ENCODE assay signal across 8 cellular contexts in the genomic region with DNA sequence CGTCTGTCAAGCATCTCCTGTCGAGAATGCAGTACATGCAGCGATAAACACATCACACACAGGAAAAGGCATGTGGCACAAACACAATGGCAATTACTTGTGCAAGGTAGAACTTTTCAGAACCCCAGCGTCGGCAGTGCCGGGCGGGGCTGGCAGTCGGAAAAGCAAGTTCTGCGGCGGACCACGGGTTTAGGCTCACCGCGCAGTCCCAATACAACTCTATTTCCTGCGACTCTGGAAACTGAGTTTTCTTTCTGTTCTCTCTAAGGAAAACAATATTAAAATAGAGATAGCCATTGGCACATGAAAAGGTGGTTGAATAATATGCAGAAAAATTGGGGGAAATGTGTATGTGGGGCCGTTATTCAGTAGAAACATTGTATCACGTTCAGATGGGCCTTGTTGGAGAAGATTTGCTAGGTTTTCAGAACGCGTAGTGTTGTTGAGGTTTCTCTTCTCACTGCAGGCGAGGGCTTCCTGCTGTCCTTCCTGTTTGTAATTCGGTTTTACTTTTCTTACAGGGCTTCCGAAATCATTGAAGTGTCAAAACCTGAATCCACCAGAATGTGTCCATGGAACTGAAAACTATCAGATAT.
A peak's percentile ranks its signal among the peaks of the same experiment; 100 is the strongest.
DNase-seq lines count a peak whose midpoint lies in the region; ATAC-seq, FAIRE-seq and TF ChIP-seq lines count a peak whose summit lies in the region.

No MANE protein-coding gene starts in this region.

- intact Hi-C loops in HepG2 (cut with micrococcal nuclease; ENCODE audit: unreplicated experiment) = loop anchor here (10.0 kb wide), 1 partner anchor 729 kb away; no protein-coding TSS in a partner anchor

- no peak for FAIRE-seq in HepG2 (lab: Jason Lieb, UNC)

- 66% methylated on average over 21 of the region's 21 CpGs for WGBS in HepG2 (ENCODE audit: low lambda C conversion rate)

- H3K4me2 ChIP-seq in BLaER1 (peak overlapping the region; percentile 65), HepG2 (ENCODE audit: low read depth, low read length) (no peak overlapping the region)

- H3K27me3 ChIP-seq in BLaER1 (no peaks in the 10 kb centered on the region), HepG2 (ENCODE audit: control insufficient read depth in 1 of 2, insufficient read depth in 2 of 2, low read length in 2 of 2) (peaks cover 6 to 77% of the 10 kb centered on the region in 2 experiments; a peak in 4 of 5 replicates)

- no peaks in the 10 kb centered on the region for H3K36me3 ChIP-seq in BLaER1
- no peaks in the 10 kb centered on the region for H3K36me3 ChIP-seq in HepG2 (replicated peaks in 1 of 2; ENCODE audit: control insufficient read depth in 1 of 2, insufficient read depth in 2 of 2, low read length in 2 of 2)

- peaks cover 7% of the 10 kb centered on the region for H3K4me1 Mint-ChIP-seq in activated CD8-positive, alpha-beta T cell treated with anti-CD3 and anti-CD28 coated beads, Interleukin-2, amount 10 ng/mL, durations not matched to agents 7 days and 5 days (ENCODE audit: low read depth)

- no peaks in the 10 kb centered on the region for H3K36me3 Mint-ChIP-seq in activated CD8-positive, alpha-beta T cell treated with anti-CD3 and anti-CD28 coated beads, Interleukin-2, amount 10 ng/mL, durations not matched to agents 7 days and 5 days (ENCODE audit: low read depth)

- H3K9me3 ChIP-seq in BLaER1 (no peaks in the 10 kb centered on the region), HepG2 (ENCODE audit: low read length) (no peaks in the 10 kb centered on the region)

- H4K20me1 ChIP-seq in BLaER1 (no peaks in the 10 kb centered on the region), HepG2 (ENCODE audit: insufficient read depth, low read length) (no peaks in the 10 kb centered on the region; the same call in 1 of the 2 replicates)

- BruUV-seq in HepG2 (replicated peaks; lab: Mats Ljungman, UMichigan) = no TSS peak

- no peak for TF ChIP-seq POLR2A in HepG2 (IDR thresholded peaks at IDR 0.05; ENCODE audit: insufficient read depth in 1 of 2, low read depth in 2 of 2, low read length in 2 of 2)

- POLR2A ChIA-PET in activated CD8-positive, alpha-beta T cell treated with anti-CD3 and anti-CD28 coated beads, Interleukin-2, amount 10 ng/mL, durations not matched to agents 7 days and 5 days (lab: Charles Lee) = no interaction called here
- POLR2A ChIA-PET in HepG2 (lab: Yijun Ruan, JAX) = no interaction called here

- H3K27me3 Mint-ChIP-seq in activated CD8-positive, alpha-beta T cell treated with anti-CD3 and anti-CD28 coated beads, Interleukin-2, amount 10 ng/mL, durations not matched to agents 7 days and 5 days (ENCODE audit: low read depth) = no peaks in the 10 kb centered on the region

- TF ChIP-seq CTCF in HepG2 (CRISPR knock-in tag; IDR thresholded peaks at IDR 0.05) = no peak

- no peak for DNase-seq in activated CD8-positive, alpha-beta T cell treated with anti-CD3 and anti-CD28 coated beads, Interleukin-2, amount 10 ng/mL, durations not matched to agents 7 days and 5 days
- DNase-seq in HepG2 (ENCODE audit: low spot score) = no peak
- DNase-seq in stimulated activated CD4-positive, alpha-beta T cell treated with anti-CD3 and anti-CD28 coated beads, Interleukin-4, amount 100 ng/mL, for 1 hour = no peak
- DNase-seq in DMS79 (lab: John Stamatoyannopoulos, UW) = no peak
- no peak for DNase-seq in stimulated activated CD4-positive, alpha-beta T cell treated with anti-CD3 and anti-CD28 coated beads, Interleukin-15, amount 100 ng/mL, for 24 hours
- no peak for DNase-seq in GM03348 (ENCODE audit: low spot score)

- in situ Hi-C loops in HepG2 (cut with HindIII; ENCODE audit: extremely low pct_ligation_motif_present, low pct_unique_long_range_greater_than_20kb) = loop anchor here (10.0 kb wide), 1 partner anchor 729 kb away; no protein-coding TSS in a partner anchor

- H3K79me2 ChIP-seq in HepG2 (ENCODE audit: insufficient read depth, low read length) = no peaks in the 10 kb centered on the region

- H3K9ac ChIP-seq in BLaER1 = peak overlapping the region; percentile 45
- H3K9ac ChIP-seq in HepG2 (ENCODE audit: insufficient read depth, low read depth, low read length) = no peak overlapping the region

- peak overlapping the region; percentile 54 for H3K4me3 ChIP-seq in BLaER1
- no peak overlapping the region for H3K4me3 ChIP-seq in HepG2 (replicated peaks in 1 of 3; ENCODE audit: insufficient read depth in 1 of 3, low read depth in 2 of 3, low read length in 3 of 3)

- CTCF ChIA-PET in activated CD8-positive, alpha-beta T cell treated with anti-CD3 and anti-CD28 coated beads, Interleukin-2, amount 10 ng/mL, durations not matched to agents 7 days and 5 days (lab: Charles Lee) = interaction anchor here (3.3 kb wide), 1 partner anchor 514 kb away, joined by 11 read pairs; no protein-coding TSS in a partner anchor
- CTCF ChIA-PET in HepG2 (lab: Yijun Ruan, JAX; ENCODE audit: low intra/inter-chr PET ratio, low total read pairs) = interaction anchor here (1.2 to 2.8 kb wide), 2 partner anchors 514 to 733 kb away, joined by 6 to 42 read pairs; no protein-coding TSS in a partner anchor

- TF ChIP-seq RAD21 in HepG2 (CRISPR knock-in tag; IDR thresholded peaks at IDR 0.05) = no peak

- H3K27ac ChIP-seq in BLaER1 = no peak overlapping the region
- no peak overlapping the region for H3K27ac ChIP-seq in HepG2 (ENCODE audit: extremely low read length, insufficient read depth, low read length)

- ATAC-seq in GM21529 (IDR thresholded peaks at IDR 0.05; ENCODE audit: unreplicated experiment) (peak; percentile 12), HepG2 (no peak)
- peak; percentile 68 for ATAC-seq in activated CD8-positive, alpha-beta T cell treated with anti-CD3 and anti-CD28 coated beads, Interleukin-2, amount 10 ng/mL, durations not matched to agents 7 days and 5 days

- H3K4me3 Mint-ChIP-seq in activated CD8-positive, alpha-beta T cell treated with anti-CD3 and anti-CD28 coated beads, Interleukin-2, amount 10 ng/mL, durations not matched to agents 7 days and 5 days = peak overlapping the region; percentile 77

- H3K4me1 ChIP-seq in BLaER1 = peaks cover 7% of the 10 kb centered on the region
- H3K4me1 ChIP-seq in HepG2 (ENCODE audit: insufficient read depth, low read length) = 0 out of 2 replicates have a peak, but pooled peaks cover 4% of the 10 kb centered on the region

- no peaks in the 10 kb centered on the region for H3K9me3 Mint-ChIP-seq in activated CD8-positive, alpha-beta T cell treated with anti-CD3 and anti-CD28 coated beads, Interleukin-2, amount 10 ng/mL, durations not matched to agents 7 days and 5 days (ENCODE audit: insufficient read depth)

- peak overlapping the region; percentile 87 for H3K27ac Mint-ChIP-seq in activated CD8-positive, alpha-beta T cell treated with anti-CD3 and anti-CD28 coated beads, Interleukin-2, amount 10 ng/mL, durations not matched to agents 7 days and 5 days

- no peak overlapping the region for H2AFZ ChIP-seq in HepG2 (ENCODE audit: low read length)

- TF ChIP-seq EP300 in HepG2 (IDR thresholded peaks at IDR 0.05; ENCODE audit: low read depth in 2 of 2, low read length in 2 of 2) (no peak), HepG2 (CRISPR knock-in tag; IDR thresholded peaks at IDR 0.05; ENCODE audit: borderline replicate concordance) (no peak)

TF ChIP-seq in HepG2, 621 proteins besides CTCF, POLR2A, EP300 and RAD21:
- TF ChIP-seq, protein P1, sequence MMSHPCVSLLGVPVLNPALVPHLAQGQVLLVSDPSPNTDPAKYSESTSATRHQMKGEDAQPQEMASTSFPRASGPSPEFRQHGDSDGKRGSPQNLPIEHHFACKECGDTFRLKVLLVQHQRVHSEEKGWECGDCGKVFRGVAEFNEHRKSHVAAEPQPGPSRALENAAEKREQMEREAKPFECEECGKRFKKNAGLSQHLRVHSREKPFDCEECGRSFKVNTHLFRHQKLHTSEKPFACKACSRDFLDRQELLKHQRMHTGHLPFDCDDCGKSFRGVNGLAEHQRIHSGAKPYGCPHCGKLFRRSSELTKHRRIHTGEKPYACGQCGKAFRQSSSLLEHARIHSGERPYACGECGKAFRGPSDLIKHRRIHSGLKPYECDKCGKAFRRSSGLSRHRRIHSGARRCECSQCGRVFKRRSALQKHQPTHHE (CRISPR knock-in tag; IDR thresholded peaks at IDR 0.05; ENCODE audit: borderline replicate concordance) = 0 out of 2 replicates have a peak, but pooled peaks have one; percentile 33
- TF ChIP-seq, protein P2, sequence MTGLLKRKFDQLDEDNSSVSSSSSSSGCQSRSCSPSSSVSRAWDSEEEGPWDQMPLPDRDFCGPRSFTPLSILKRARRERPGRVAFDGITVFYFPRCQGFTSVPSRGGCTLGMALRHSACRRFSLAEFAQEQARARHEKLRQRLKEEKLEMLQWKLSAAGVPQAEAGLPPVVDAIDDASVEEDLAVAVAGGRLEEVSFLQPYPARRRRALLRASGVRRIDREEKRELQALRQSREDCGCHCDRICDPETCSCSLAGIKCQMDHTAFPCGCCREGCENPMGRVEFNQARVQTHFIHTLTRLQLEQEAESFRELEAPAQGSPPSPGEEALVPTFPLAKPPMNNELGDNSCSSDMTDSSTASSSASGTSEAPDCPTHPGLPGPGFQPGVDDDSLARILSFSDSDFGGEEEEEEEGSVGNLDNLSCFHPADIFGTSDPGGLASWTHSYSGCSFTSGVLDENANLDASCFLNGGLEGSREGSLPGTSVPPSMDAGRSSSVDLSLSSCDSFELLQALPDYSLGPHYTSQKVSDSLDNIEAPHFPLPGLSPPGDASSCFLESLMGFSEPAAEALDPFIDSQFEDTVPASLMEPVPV (CRISPR knock-in tag; IDR thresholded peaks at IDR 0.05) = no peak
- TF ChIP-seq, protein P3, sequence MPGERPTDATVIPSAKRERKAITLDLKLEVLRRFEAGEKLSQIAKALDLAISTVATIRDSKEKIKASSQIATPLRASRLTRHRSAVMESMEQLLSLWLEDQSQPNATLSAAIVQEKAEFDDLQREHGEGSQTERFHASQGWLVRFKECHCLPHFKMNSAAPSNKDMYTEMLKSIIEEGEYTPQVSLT (CRISPR knock-in tag; IDR thresholded peaks at IDR 0.05; ENCODE audit: borderline replicate concordance, low read depth) = 0 out of 2 replicates have a peak, but pooled peaks have one; percentile 16
